ENCODE assay signal across 1 cellular context in the genomic region with DNA sequence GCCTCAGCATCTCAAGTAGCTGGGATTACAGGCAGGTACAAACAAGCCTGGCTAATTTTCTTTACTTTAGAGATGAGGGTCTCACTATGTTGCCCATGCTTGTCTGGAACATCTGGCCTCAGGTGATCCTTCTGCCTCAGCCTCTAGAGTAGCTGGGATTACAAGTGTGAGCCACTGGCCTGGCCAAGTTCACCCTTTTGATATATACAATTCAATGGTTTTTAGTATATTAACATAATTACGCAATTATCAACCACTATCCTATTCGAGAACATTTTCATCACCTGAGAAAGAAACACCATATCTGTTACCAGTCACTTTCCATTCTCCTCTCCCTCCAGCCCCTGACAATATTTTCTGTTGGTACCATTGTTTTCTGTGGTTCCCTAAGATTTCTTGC.
A peak's percentile ranks its signal among the peaks of the same experiment; 100 is the strongest.
TF ChIP-seq lines count a peak whose summit lies in the region.

No MANE protein-coding gene starts in this region.

TF ChIP-seq in HepG2, 621 proteins besides CTCF, POLR2A, EP300 and RAD21:
- no peak for TF ChIP-seq NCOA2 (CRISPR knock-in tag; IDR thresholded peaks at IDR 0.05)
- no peak for TF ChIP-seq ZNF562 (CRISPR knock-in tag; IDR thresholded peaks at IDR 0.05; ENCODE audit: borderline replicate concordance)
- 0 out of 2 replicates have a peak, but pooled peaks have one; percentile 12 for TF ChIP-seq CEBPB (IDR thresholded peaks at IDR 0.05; ENCODE audit: borderline replicate concordance, low read depth, low read length)
- TF ChIP-seq NFATC3 (CRISPR knock-in tag; IDR thresholded peaks at IDR 0.05), result no peak
- no peak for TF ChIP-seq SPEN (CRISPR knock-in tag; IDR thresholded peaks at IDR 0.05; ENCODE audit: low read depth)
- no peak for TF ChIP-seq ZNF44 (CRISPR knock-in tag; IDR thresholded peaks at IDR 0.05)
- TF ChIP-seq, protein P1, sequence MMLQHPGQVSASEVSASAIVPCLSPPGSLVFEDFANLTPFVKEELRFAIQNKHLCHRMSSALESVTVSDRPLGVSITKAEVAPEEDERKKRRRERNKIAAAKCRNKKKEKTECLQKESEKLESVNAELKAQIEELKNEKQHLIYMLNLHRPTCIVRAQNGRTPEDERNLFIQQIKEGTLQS (CRISPR knock-in tag; IDR thresholded peaks at IDR 0.05), result no peak
- no peak for TF ChIP-seq NCOR1 (IDR thresholded peaks at IDR 0.05; ENCODE audit: borderline replicate concordance, low read length)
